Comparison of ENCODE assay signal across 15 cellular contexts in the genomic region with DNA sequence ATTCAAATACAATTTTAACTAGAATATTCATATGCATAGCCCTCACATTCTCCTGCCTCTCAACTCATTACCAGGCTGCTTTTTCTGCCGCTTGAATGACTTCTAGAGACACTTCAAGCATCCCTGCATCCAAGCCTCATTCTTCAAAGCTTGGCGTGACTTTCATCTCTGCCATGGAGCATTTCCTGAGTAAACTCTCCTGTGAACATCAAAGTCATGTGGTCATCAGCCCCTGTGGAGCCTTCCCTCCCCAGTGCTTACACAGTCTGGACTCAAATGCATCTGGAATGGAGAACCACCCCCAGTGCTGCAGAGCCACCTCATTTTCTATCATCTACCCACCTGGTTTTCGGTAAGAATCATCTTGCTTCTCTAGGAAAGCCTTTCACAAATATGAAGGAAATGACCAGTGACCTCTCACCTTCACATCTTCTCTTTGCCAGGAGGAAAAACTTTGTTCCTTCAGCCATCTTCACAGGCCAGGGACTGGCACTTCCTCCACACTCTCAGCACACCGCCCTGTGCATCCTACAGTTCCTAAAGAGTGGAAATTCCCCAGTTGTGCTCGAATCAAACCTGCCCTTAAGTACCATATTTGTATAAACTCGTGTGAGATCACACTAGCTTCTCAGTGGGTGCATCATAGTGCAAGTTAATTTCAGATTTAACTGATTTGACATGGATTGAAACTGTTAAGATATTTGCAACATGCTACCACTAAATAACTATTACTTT.
A peak's percentile ranks its signal among the peaks of the same experiment; 100 is the strongest.
DNase-seq lines count a peak whose midpoint lies in the region; ATAC-seq and TF ChIP-seq lines count a peak whose summit lies in the region.
"Had no signal": no experiment of that assay in that cellular context is flagged by ENCODE, and none has a peak within 500 bp of the region (broad histone marks: within the 10 kb centered on the region; RNA-seq: fewer than 3 reads in every experiment).

No MANE protein-coding gene starts in this region.

- H4K8ac ChIP-seq in mesenchymal stem cell (ENCODE audit: low read length): peak overlapping the region; percentile 33

- no peak overlapping the region for H2BK15ac ChIP-seq in mesenchymal stem cell (ENCODE audit: low read depth, poor library complexity, severe bottlenecking)

- H3K27ac Mint-ChIP-seq in HFFc6: peak overlapping the region; percentile 88
- H3K27ac Mint-ChIP-seq: CD4-positive, CD25-positive, alpha-beta regulatory T cell; progenitor cell of endocrine pancreas; stimulated activated naive CD8-positive, alpha-beta T cell treated with anti-CD3 and anti-CD28 coated beads, Interleukin-15, Interleukin-2, amounts not matched to agents 100 ng/mL and 50 ng/mL, for 24 hours; T-helper 2 cell treated with Interferon-gamma antibody and Interleukin-4, amounts not matched to agents 5 μg/mL and 100 μg/mL, for 36 hours had no signal

- H3K4me3 ChIP-seq in astrocyte of the cerebellum (ENCODE audit: low read depth, low read length) (no peak overlapping the region), mesenchymal stem cell (ENCODE audit: insufficient read depth in 1 of 2, low read depth in 1 of 2, low read length in 2 of 2) (no peak overlapping the region), suprapubic skin (no peak overlapping the region)

- H4K91ac ChIP-seq in mesenchymal stem cell (ENCODE audit: low read length): peak overlapping the region; percentile 22

- no peak for TF ChIP-seq POLR2A in suprapubic skin (IDR thresholded peaks at IDR 0.05)

- no peak overlapping the region for H2AFZ ChIP-seq in mesenchymal stem cell (ENCODE audit: low read depth, low read length)

- intact Hi-C loops in posterior vena cava (cut with DNase I): loop anchor here in 1 of 2 donors (5.0 kb wide), 1 partner anchor 35 kb away; no protein-coding TSS in a partner anchor

- peak overlapping the region; percentile 78 for H3K9ac ChIP-seq in mesenchymal stem cell (ENCODE audit: low read length)

- peaks cover 6% of the 10 kb centered on the region for H3K9me3 Mint-ChIP-seq in HFFc6

- in situ Hi-C loops in astrocyte of the cerebellum (cut with HindIII; ENCODE audit: low sequenced_read_pairs): loop anchor here (10.0 kb wide), 1 partner anchor 63 kb away; no protein-coding TSS in a partner anchor

- H3K4me3 Mint-ChIP-seq in HFFc6: no peak overlapping the region; the same call in 1 of the 2 replicates
- H3K4me3 Mint-ChIP-seq: brain; CD4-positive, CD25-positive, alpha-beta regulatory T cell; stimulated activated naive CD8-positive, alpha-beta T cell treated with anti-CD3 and anti-CD28 coated beads, Interleukin-15, Interleukin-2, amounts not matched to agents 100 ng/mL and 50 ng/mL, for 24 hours; T-helper 2 cell treated with Interferon-gamma antibody and Interleukin-4, amounts not matched to agents 5 μg/mL and 100 μg/mL, for 36 hours had no signal

- peak overlapping the region; percentile 90 for H3K27ac ChIP-seq in mesenchymal stem cell (ENCODE audit: low read length, poor library complexity, severe bottlenecking)
- peak overlapping the region; percentile 41 for H3K27ac ChIP-seq in suprapubic skin

- H3K4me1 Mint-ChIP-seq in HFFc6 (ENCODE audit: low read depth): peaks cover 91% of the 10 kb centered on the region
- H3K4me1 Mint-ChIP-seq: CD4-positive, CD25-positive, alpha-beta regulatory T cell had no signal

- peak overlapping the region; percentile 15 to 95 for H2BK12ac ChIP-seq in mesenchymal stem cell (ENCODE audit: low read length in 2 of 2)

- no peak for TF ChIP-seq EP300 in suprapubic skin (IDR thresholded peaks at IDR 0.05)

- peak overlapping the region; percentile 29 for H2BK120ac ChIP-seq in mesenchymal stem cell (ENCODE audit: low read depth, low read length)

- no peak for TF ChIP-seq CTCF in HFFc6 (IDR thresholded peaks at IDR 0.05)
- no peak for TF ChIP-seq CTCF in astrocyte of the cerebellum (IDR thresholded peaks at IDR 0.05; ENCODE audit: low read depth, low read length, missing control alignments)
- TF ChIP-seq CTCF in suprapubic skin (IDR thresholded peaks at IDR 0.05): no peak
- TF ChIP-seq CTCF in omental fat pad (IDR thresholded peaks at IDR 0.05): no peak

- H3K14ac ChIP-seq in mesenchymal stem cell (ENCODE audit: low read length in 2 of 2): peak overlapping the region in 1 of 2 experiments; percentile 83

- no peaks in the 10 kb centered on the region for H3K36me3 ChIP-seq in mesenchymal stem cell (ENCODE audit: control insufficient read depth in 1 of 2, insufficient read depth in 2 of 2, low read depth in 1 of 2, low read length in 2 of 2)
- H3K36me3 ChIP-seq in suprapubic skin: no peaks in the 10 kb centered on the region

- no peaks in the 10 kb centered on the region; the same call in 1 of the 2 replicates for H3K27me3 Mint-ChIP-seq in HFFc6 (ENCODE audit: insufficient read depth)

- no peak overlapping the region for H3K4me2 ChIP-seq in mesenchymal stem cell (ENCODE audit: low read length, poor library complexity, severe bottlenecking)

- no peaks in the 10 kb centered on the region for H3K79me1 ChIP-seq in mesenchymal stem cell (replicated peaks; ENCODE audit: low read length, poor library complexity, severe bottlenecking)

- H3K4me1 ChIP-seq in mesenchymal stem cell (ENCODE audit: control insufficient read depth, insufficient read depth, low read depth, low read length) (peaks cover 24% of the 10 kb centered on the region), suprapubic skin (peaks cover 40% of the 10 kb centered on the region)

- 61% methylated on average over 4 of the region's 6 CpGs for WGBS in mesenchymal stem cell
- WGBS in suprapubic skin: 78% methylated on average over 6 of the region's 6 CpGs

- H3K36me3 Mint-ChIP-seq in HFFc6 (ENCODE audit: low read depth): peaks cover 4% of the 10 kb centered on the region
- H3K36me3 Mint-ChIP-seq: brain; CD4-positive, CD25-positive, alpha-beta regulatory T cell had no signal

- H2AK5ac ChIP-seq in mesenchymal stem cell (ENCODE audit: low read length, severe bottlenecking): no peak overlapping the region

- no peak overlapping the region for H3K23ac ChIP-seq in mesenchymal stem cell (ENCODE audit: low read length in 2 of 2)

- H3K18ac ChIP-seq in mesenchymal stem cell (ENCODE audit: low read depth in 1 of 2, low read length in 2 of 2): peak overlapping the region; percentile 71 to 84

- no peak for DNase-seq in HFFc6
- peak; percentile 89 for DNase-seq in astrocyte of the cerebellum (ENCODE audit: low read depth)
- peak; percentile 71 for DNase-seq in mesenchymal stem cell
- no peak for DNase-seq in suprapubic skin (ENCODE audit: low spot score in 2 of 2)
- DNase-seq in stimulated activated CD4-positive, alpha-beta T cell treated with anti-CD3 and anti-CD28 coated beads, Interleukin-15, amount 100 ng/mL, for 24 hours: no peak
- DNase-seq in posterior vena cava (ENCODE audit: low spot score): no peak
- no peak for DNase-seq in omental fat pad (ENCODE audit: low spot score)
- DNase-seq: CD4-positive, CD25-positive, alpha-beta regulatory T cell; hippocampal formation; MV-4-11 had no signal

- ATAC-seq in HG03196 (IDR thresholded peaks at IDR 0.05; ENCODE audit: unreplicated experiment): no peak
- no peak for ATAC-seq in omental fat pad (ENCODE audit: low FRiP score)

- H2BK5ac ChIP-seq in mesenchymal stem cell (ENCODE audit: low read depth, low read length, poor library complexity, severe bottlenecking): no peak overlapping the region

- no peaks in the 10 kb centered on the region for H3K9me3 ChIP-seq in mesenchymal stem cell (ENCODE audit: control insufficient read depth, low read length)
- peaks cover 4% of the 10 kb centered on the region for H3K9me3 ChIP-seq in suprapubic skin

- H3K4ac ChIP-seq in mesenchymal stem cell (ENCODE audit: low read depth in 1 of 2, low read length in 2 of 2): peak overlapping the region; percentile 82 to 97

- H3K27me3 ChIP-seq in mesenchymal stem cell (ENCODE audit: control insufficient read depth in 1 of 2, insufficient read depth in 1 of 2, low read length in 2 of 2) (no peaks in the 10 kb centered on the region), suprapubic skin (no peaks in the 10 kb centered on the region)

Comparison
In these comparisons a context has a peak if more than half of its experiments do, and no peak if none do; other contexts are left out.
1. DNase-seq: peak in astrocyte of the cerebellum (single experiment) and mesenchymal stem cell (single experiment); none in HFFc6 (single experiment), suprapubic skin (0 of 2), stimulated activated CD4-positive, alpha-beta T cell treated with anti-CD3 and anti-CD28 coated beads, Interleukin-15, amount 100 ng/mL, for 24 hours (single experiment), posterior vena cava (single experiment) and omental fat pad (single experiment).